Comparison of ENCODE assay signal across 26 cellular contexts in the genomic region with DNA sequence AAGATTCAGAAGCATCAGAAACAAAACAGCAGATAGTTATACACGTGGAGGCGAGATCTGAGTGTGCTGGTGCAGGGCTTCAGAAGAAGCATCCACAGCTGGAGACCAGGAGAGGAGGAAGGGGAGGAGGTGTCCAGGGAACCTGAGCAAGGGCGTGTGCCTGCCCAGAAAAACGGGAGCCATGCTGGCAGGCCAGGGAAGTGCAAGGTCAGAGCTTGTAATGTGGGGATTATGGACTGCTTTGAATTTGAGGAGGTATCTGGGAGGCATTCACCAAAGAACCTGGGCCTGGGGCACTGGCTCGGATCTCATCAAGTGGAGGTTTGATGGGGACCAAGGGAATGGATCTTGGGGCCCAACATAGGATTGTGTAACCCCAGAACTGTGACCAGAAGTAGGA. TPM values are rescaled to one million over a fixed set of nuclear protein-coding genes. Genes with fewer than 3 reads are reported as not detected.
A peak's percentile ranks its signal among the peaks of the same experiment; 100 is the strongest.
DNase-seq lines count a peak whose midpoint lies in the region; ATAC-seq, FAIRE-seq and TF ChIP-seq lines count a peak whose summit lies in the region.
"Had no signal": no experiment of that assay in that cellular context is flagged by ENCODE, and none has a peak within 500 bp of the region (broad histone marks: within the 10 kb centered on the region; RNA-seq: fewer than 3 reads in every experiment).

No MANE protein-coding gene starts in this region.

- TSS peak; percentile 29 for BruUV-seq in GM12878 (replicated peaks; lab: Mats Ljungman, UMichigan)

- intact Hi-C loops in GM12878 (cut with micrococcal nuclease; ENCODE audit: unreplicated experiment) (no loop called here), spleen (cut with DNase I; ENCODE audit: low total_unique reads) (no loop called here)

- no peak overlapping the region for H3K4me2 ChIP-seq in GM12878 (ENCODE audit: control insufficient read depth, insufficient read depth)
- H3K4me2 ChIP-seq: smooth muscle cell had no signal

- peaks cover 35% of the 10 kb centered on the region for H3K79me2 ChIP-seq in GM12878 (ENCODE audit: control insufficient read depth, insufficient read depth, low read length)

- peak overlapping the region; percentile 74 for H3K27ac Mint-ChIP-seq in activated T-cell treated with anti-CD3 and anti-CD28 coated beads, Interleukin-2, amount 50 U/mL, for 24 hours
- H3K27ac Mint-ChIP-seq in IgD-negative memory B cell = peak overlapping the region in 2 of 3 donors; percentile 3 to 63

- H3K9ac ChIP-seq in GM12878 (ENCODE audit: control insufficient read depth, insufficient read depth, low read length) = no peak overlapping the region

- no peaks in the 10 kb centered on the region; the same call in 1 of the 2 replicates for H3K4me1 ChIP-seq in GM12878 (ENCODE audit: control insufficient read depth, insufficient read depth, low read length)
- peaks cover 16 to 100% (median 85%) of the 10 kb centered on the region in 6 donors for H3K4me1 ChIP-seq in spleen
- H3K4me1 ChIP-seq in tibial nerve = peaks cover 0 to 19% (median 8%) of the 10 kb centered on the region in 4 donors

- no peak for DNase-seq in activated T-cell treated with anti-CD3 and anti-CD28 coated beads, Interleukin-2, amount 50 U/mL, for 24 hours
- no peak for DNase-seq in activated T-cell treated with anti-CD3 and anti-CD28 coated beads, Interleukin-2, amount 50 U/mL, for 4 hours
- DNase-seq in GM12878 (ENCODE audit: low read depth, low spot score) (no peak), spleen (peak; percentile 33), NCI-H510A treated with DMSO at 0.1 percent for 48 hours (lab: John Stamatoyannopoulos, UW) (no peak), tibial nerve (ENCODE audit: low spot score in 2 of 2) (no peak)
- DNase-seq: effector CD8-positive, alpha-beta T cell; Karpas-422; mucosa of descending colon; NCI-H1930; NCI-H226; NCI-H82; stimulated activated CD4-positive, alpha-beta T cell treated with anti-CD3 and anti-CD28 coated beads, Interleukin-4, amount 100 ng/mL, for 24 hours; upper lobe of right lung had no signal

- 90% methylated on average over 5 of the region's 5 CpGs for WGBS in GM12878 (ENCODE audit: insufficient coverage, insufficient replicate concordance, low lambda C conversion rate, missing lambda C conversion rate)
- 85 to 93% (median 89%) methylated on average over 5 of the region's 5 CpGs for WGBS in spleen, 5 donors
- WGBS in tibial nerve, 2 donors = 85% methylated on average over 5 of the region's 5 CpGs

- TF ChIP-seq RAD21 in GM12878 (IDR thresholded peaks at IDR 0.05; ENCODE audit: insufficient read depth, low read depth, low read length) = no peak

- RAD21 ChIA-PET in GM12878 (lab: Charles Lee; ENCODE audit: unreplicated experiment) = no interaction called here

- SMC1A ChIA-PET in GM12878 (lab: Charles Lee; ENCODE audit: uncharacterized antibody, unreplicated experiment) = no interaction called here

- in situ Hi-C loops in GM12878 (cut with MboI) = no loop called here

- no peaks in the 10 kb centered on the region for H3K9me3 Mint-ChIP-seq in activated T-cell treated with anti-CD3 and anti-CD28 coated beads, Interleukin-2, amount 50 U/mL, for 24 hours
- H3K9me3 Mint-ChIP-seq in activated T-cell treated with anti-CD3 and anti-CD28 coated beads, Interleukin-2, amount 50 U/mL, for 4 hours = no peaks in the 10 kb centered on the region
- H3K9me3 Mint-ChIP-seq in IgD-negative memory B cell = no peaks in the 10 kb centered on the region

- no peaks in the 10 kb centered on the region for H3K27me3 Mint-ChIP-seq in activated T-cell treated with anti-CD3 and anti-CD28 coated beads, Interleukin-2, amount 50 U/mL, for 24 hours
- H3K27me3 Mint-ChIP-seq in activated T-cell treated with anti-CD3 and anti-CD28 coated beads, Interleukin-2, amount 50 U/mL, for 4 hours (ENCODE audit: low read depth) = no peaks in the 10 kb centered on the region
- no peaks in the 10 kb centered on the region for H3K27me3 Mint-ChIP-seq in IgD-negative memory B cell

- POLR2A ChIA-PET in GM12878 (lab: Charles Lee) = no interaction called here

- TF ChIP-seq EP300 in GM12878 (IDR thresholded peaks at IDR 0.05; ENCODE audit: borderline replicate concordance in 1 of 2, control insufficient read depth in 1 of 2, low read depth in 2 of 2, low read length in 2 of 2) (no peak), tibial nerve (IDR thresholded peaks at IDR 0.05) (no peak)

- no peak overlapping the region for H3K27ac ChIP-seq in GM12878 (ENCODE audit: control insufficient read depth, insufficient read depth)
- peak overlapping the region in 4 of 8 donors; percentile 78 to 87 (median 82) for H3K27ac ChIP-seq in spleen
- no peak overlapping the region for H3K27ac ChIP-seq in tibial nerve
- H3K27ac ChIP-seq: upper lobe of right lung had no signal

- H3K9me3 ChIP-seq in GM12878 (replicated peaks; ENCODE audit: control insufficient read depth, insufficient read depth, low read length) = no peaks in the 10 kb centered on the region
- H3K9me3 ChIP-seq in spleen = no peaks in the 10 kb centered on the region
- H3K9me3 ChIP-seq in tibial nerve = no peaks in the 10 kb centered on the region
- H3K9me3 ChIP-seq: mucosa of descending colon, upper lobe of right lung had no signal

- no peaks in the 10 kb centered on the region for H3K27me3 ChIP-seq in GM12878 (replicated peaks in 1 of 2; ENCODE audit: control insufficient read depth in 2 of 2, insufficient read depth in 2 of 2, low read length in 1 of 2)
- H3K27me3 ChIP-seq in spleen (replicated peaks in 1 of 7) = no peaks in the 10 kb centered on the region
- H3K27me3 ChIP-seq in tibial nerve = no peaks in the 10 kb centered on the region
- H3K27me3 ChIP-seq: upper lobe of right lung had no signal

- ATAC-seq in activated T-cell treated with anti-CD3 and anti-CD28 coated beads, Interleukin-2, amount 50 U/mL, for 4 hours = no peak
- no peak for ATAC-seq in GM12878
- ATAC-seq in HG02973 (IDR thresholded peaks at IDR 0.05; ENCODE audit: unreplicated experiment) = no peak
- ATAC-seq: activated CD4-positive, CD25-positive, alpha-beta regulatory T cell treated with anti-CD3 and anti-CD28 coated beads, Interleukin-2, amount 50 U/mL, for 24 hours; mucosa of descending colon; SK-N-SH treated with all-trans-retinoic acid at 6 μM for 48 hours had no signal

- peaks cover 31 to 44% of the 10 kb centered on the region in 2 experiments for H3K36me3 ChIP-seq in GM12878 (ENCODE audit: control insufficient read depth in 2 of 2, insufficient read depth in 2 of 2, low read length in 1 of 2)
- H3K36me3 ChIP-seq in spleen = peaks cover 0 to 94% (median 48%) of the 10 kb centered on the region in 6 donors
- no peaks in the 10 kb centered on the region for H3K36me3 ChIP-seq in tibial nerve
- H3K36me3 ChIP-seq: upper lobe of right lung had no signal

- no peak for TF ChIP-seq CTCF in GM12878 (IDR thresholded peaks at IDR 0.05 in 2 of 3, conservative IDR thresholded peaks at IDR 0.05 in 1 of 3; ENCODE audit: control insufficient read depth in 2 of 3, extremely low read depth in 1 of 3, insufficient read depth in 1 of 3, low read depth in 3 of 3, low read length in 3 of 3)
- TF ChIP-seq CTCF in spleen (IDR thresholded peaks at IDR 0.05 in 8 of 11, conservative IDR thresholded peaks at IDR 0.05 in 3 of 11) = no peak
- no peak for TF ChIP-seq CTCF in tibial nerve (IDR thresholded peaks at IDR 0.05)

- no peak for FAIRE-seq in GM12878 (lab: Jason Lieb, UNC)
- FAIRE-seq: D721Med, frontal cortex, islet of Langerhans had no signal

- H3K4me1 Mint-ChIP-seq in activated T-cell treated with anti-CD3 and anti-CD28 coated beads, Interleukin-2, amount 50 U/mL, for 24 hours (ENCODE audit: low read depth) = peaks cover 75% of the 10 kb centered on the region
- peaks cover 68% of the 10 kb centered on the region for H3K4me1 Mint-ChIP-seq in activated T-cell treated with anti-CD3 and anti-CD28 coated beads, Interleukin-2, amount 50 U/mL, for 4 hours (ENCODE audit: low read depth)
- H3K4me1 Mint-ChIP-seq in IgD-negative memory B cell = peaks cover 42 to 52% (median 49%) of the 10 kb centered on the region in 3 donors

- no peak overlapping the region for H2AFZ ChIP-seq in GM12878 (ENCODE audit: control insufficient read depth, low read depth, low read length)

- H4K20me1 ChIP-seq in GM12878 (ENCODE audit: control insufficient read depth, insufficient read depth) = peaks cover 14% of the 10 kb centered on the region

- CTCF ChIA-PET in GM12878 (lab: Yijun Ruan, JAX) = interaction anchor here (6.7 kb wide), 1 partner anchor 48 kb away, joined by 40 read pairs; no protein-coding TSS in a partner anchor

- H3K4me3 ChIP-seq in GM12878 (no peak overlapping the region), spleen (no peak overlapping the region), tibial nerve (no peak overlapping the region)
- H3K4me3 ChIP-seq: mucosa of descending colon, smooth muscle cell, upper lobe of right lung had no signal

- TF ChIP-seq POLR2A in GM12878 (IDR thresholded peaks at IDR 0.05; ENCODE audit: low read depth, low read length) = no peak; the same call in 1 of the 2 replicates
- TF ChIP-seq POLR2A in spleen (IDR thresholded peaks at IDR 0.05) = no peak
- TF ChIP-seq POLR2A in tibial nerve (IDR thresholded peaks at IDR 0.05) = no peak

- peaks cover 93% of the 10 kb centered on the region for H3K36me3 Mint-ChIP-seq in activated T-cell treated with anti-CD3 and anti-CD28 coated beads, Interleukin-2, amount 50 U/mL, for 24 hours (ENCODE audit: low read depth)
- H3K36me3 Mint-ChIP-seq in activated T-cell treated with anti-CD3 and anti-CD28 coated beads, Interleukin-2, amount 50 U/mL, for 4 hours (ENCODE audit: insufficient read depth) = peaks cover 35% of the 10 kb centered on the region
- H3K36me3 Mint-ChIP-seq in IgD-negative memory B cell = peaks cover 3% of the 10 kb centered on the region

- no peak overlapping the region for H3K4me3 Mint-ChIP-seq in activated T-cell treated with anti-CD3 and anti-CD28 coated beads, Interleukin-2, amount 50 U/mL, for 24 hours
- H3K4me3 Mint-ChIP-seq in activated T-cell treated with anti-CD3 and anti-CD28 coated beads, Interleukin-2, amount 50 U/mL, for 4 hours = no peak overlapping the region
- H3K4me3 Mint-ChIP-seq in IgD-negative memory B cell = peak overlapping the region in 1 of 4 donors; percentile 75

RNA-seq across cellular contexts. Expression of a gene that starts 12.7 kb away (rescaled TPM):
- total RNA-seq in activated T-cell treated with anti-CD3 and anti-CD28 coated beads, Interleukin-2, amount 50 U/mL, for 4 hours = 100 to 1,000 TPM; 155 to 172 (median 164) TPM
- 36.4 TPM for polyA plus RNA-seq in IgD-negative memory B cell
- 168 and 195 TPM in 2 replicates for total RNA-seq in GM12878 (2013; cell fraction: nucleolus; rRNA removed)
- total RNA-seq in GM12878 (2014; rRNA removed) = 96.0 and 98.5 TPM in 2 replicates
- total RNA-seq in GM12878 (2014; rRNA removed; fragmentation: Illumina TruSeq; extraction: Trizol) = 42.6 and 42.8 TPM in 2 replicates
- total RNA-seq in GM12878 (2021) = 114 and 117 TPM in 2 replicates
- 26.5 TPM for polyA plus RNA-seq in GM12878 (2011; ENCODE audit: low read depth)
- polyA plus RNA-seq in GM12878 (2011; rRNA removed) = 13.6 and 27.4 TPM in 2 replicates
- polyA plus RNA-seq in GM12878 (2011; cell fraction: cytosol; rRNA removed) = 29.5 and 30.9 TPM in 2 replicates
- polyA plus RNA-seq in GM12878 (2011; cell fraction: nucleus; rRNA removed) = 145 and 151 TPM in 2 replicates
- 55.8 and 60.1 TPM in 2 replicates for polyA plus RNA-seq in GM12878 (2012)
- 20.8 and 48.3 TPM in 2 replicates for polyA plus RNA-seq in GM12878 (2014; fragmentation: Illumina TruSeq; extraction: Trizol)
- polyA plus RNA-seq in GM12878 (2014; fragmentation: Nextera tagmentation; extraction: Ambion mirVana) = 1 to 10 TPM in 1 of 2 experiments, under 1 TPM in 1; 0.68 to 1.7 TPM
- 47.9 and 59.7 TPM in 2 replicates for polyA plus RNA-seq in GM12878 (2014; rRNA removed)
- polyA plus RNA-seq in GM12878 (2016; fragmentation: Nextera tagmentation; extraction: Ambion mirVana) = 10 to 100 TPM; 23.7 to 25.9 TPM
- 66.3 and 101 TPM in 2 replicates for polyA minus RNA-seq in GM12878 (2011; rRNA and poly(A)+ RNA removed)
- 29.9 and 34.2 TPM in 2 replicates for polyA minus RNA-seq in GM12878 (2011; cell fraction: cytosol; rRNA and poly(A)+ RNA removed)
- polyA minus RNA-seq in GM12878 (2011; cell fraction: nucleus; rRNA and poly(A)+ RNA removed) = 65.5 and 85.2 TPM in 2 replicates
- 100 to 1,000 TPM in 4 of 7 donors, 10 to 100 TPM in 3; 73.1 to 154 (median 106) TPM for total RNA-seq in spleen
- polyA plus RNA-seq in spleen = 10 to 100 TPM; 43.9 to 75.8 (median 74.3) TPM
- total RNA-seq in tibial nerve = 10 to 100 TPM in 3 of 4 donors, 1 to 10 TPM in 1; 8.7 to 20.7 (median 11.3) TPM

RNA-seq across cellular contexts. Expression of a gene that starts 59.0 kb away (rescaled TPM):
- 1 to 10 TPM; 1.2 to 2.5 (median 1.8) TPM for total RNA-seq in activated T-cell treated with anti-CD3 and anti-CD28 coated beads, Interleukin-2, amount 50 U/mL, for 4 hours
- polyA plus RNA-seq in IgD-negative memory B cell (not detected), GM12878 (2011; rRNA removed) (0.04 TPM in 1 of 2 replicates, not detected in the other), GM12878 (2014; fragmentation: Illumina TruSeq; extraction: Trizol) (0.04 and 0.43 TPM in 2 replicates), GM12878 (2014; fragmentation: Nextera tagmentation; extraction: Ambion mirVana) (under 1 TPM in 1 of 2 experiments, not detected in 1; 0.04 TPM), GM12878 (2014; rRNA removed) (not detected in 2 replicates), GM12878 (2016; fragmentation: Nextera tagmentation; extraction: Ambion mirVana) (not detected), spleen (10 to 100 TPM in 1 of 3 donors, 1 to 10 TPM in 2; 1.9 to 11.1 (median 5.9) TPM)
- not detected in 2 replicates for total RNA-seq in GM12878 (2013; cell fraction: nucleolus; rRNA removed)
- total RNA-seq in GM12878 (2014; rRNA removed) (not detected in 2 replicates), GM12878 (2014; rRNA removed; fragmentation: Illumina TruSeq; extraction: Trizol) (not detected in 2 replicates), GM12878 (2021) (not detected in 2 replicates), spleen (10 to 100 TPM in 6 of 7 donors, 1 to 10 TPM in 1; 6.3 to 53.9 (median 21.2) TPM), tibial nerve (under 1 TPM in 1 of 4 donors, not detected in 3; 0.59 TPM)
- not detected for polyA plus RNA-seq in GM12878 (2011; ENCODE audit: low read depth)
- not detected in 2 replicates for polyA plus RNA-seq in GM12878 (2011; cell fraction: cytosol; rRNA removed)
- not detected in 2 replicates for polyA plus RNA-seq in GM12878 (2011; cell fraction: nucleus; rRNA removed)
- not detected in 2 replicates for polyA plus RNA-seq in GM12878 (2012)
- polyA minus RNA-seq in GM12878 (2011; rRNA and poly(A)+ RNA removed) = 0.59 TPM in 1 of 2 replicates, not detected in the other
- not detected in 2 replicates for polyA minus RNA-seq in GM12878 (2011; cell fraction: cytosol; rRNA and poly(A)+ RNA removed)
- polyA minus RNA-seq in GM12878 (2011; cell fraction: nucleus; rRNA and poly(A)+ RNA removed) = not detected in 2 replicates
- total RNA-seq: A673, cerebellum, frontal cortex, pulmonary artery endothelial cell had no signal
- polyA plus RNA-seq: BJ had no signal
